14 cellular contexts compared by ENCODE assay signal in genomic region chr4:85595796-85596559, GRCh38.
"Had no signal": no experiment of that assay in that cellular context is flagged by ENCODE, and none has a peak within 500 bp of the region (broad histone marks: within the 10 kb centered on the region; RNA-seq: fewer than 3 reads in every experiment).

No MANE protein-coding gene starts in this region.

- H3K27me3 ChIP-seq: brain microvascular endothelial cell, right lobe of liver, suprapubic skin, upper lobe of right lung had no signal

- H3K4me3 ChIP-seq: right lobe of liver, suprapubic skin, upper lobe of right lung had no signal

- H3K27ac ChIP-seq: brain microvascular endothelial cell, epithelial cell of prostate, right lobe of liver, suprapubic skin, upper lobe of right lung had no signal

- ATAC-seq: effector memory CD8-positive, alpha-beta T cell; naive thymus-derived CD8-positive, alpha-beta T cell; right lobe of liver; stimulated activated naive CD8-positive, alpha-beta T cell treated with anti-CD3 and anti-CD28 coated beads, Interleukin-15, Interleukin-2, amounts not matched to agents 100 U/mL and 50 U/mL, for 24 hours; T-helper 17 cell; upper lobe of right lung had no signal

- H3K4me1 ChIP-seq: right lobe of liver, suprapubic skin, upper lobe of right lung had no signal

- H3K9me3 ChIP-seq: right lobe of liver, suprapubic skin, upper lobe of right lung had no signal

- DNase-seq: activated B cell treated with CpG ODN at 0.5 μM for 24 hours; activated CD4-positive, alpha-beta T cell treated with anti-CD3 and anti-CD28 coated beads, Interleukin-2, amount 10 ng/mL, durations not matched to agents 24 days and 14 days; activated naive CD4-positive, alpha-beta T cell treated with Interleukin-2 at 50 U/mL for 16 hours; brain microvascular endothelial cell; cerebellar nuclear complex; effector memory CD8-positive, alpha-beta T cell; naive thymus-derived CD8-positive, alpha-beta T cell; right lobe of liver; stimulated activated CD4-positive, alpha-beta T cell treated with anti-CD3 and anti-CD28 coated beads, Interleukin-12 subunit alpha, Interleukin-12 subunit beta, amount 100 ng/mL, for 4 hours; stimulated activated naive CD8-positive, alpha-beta T cell treated with anti-CD3 and anti-CD28 coated beads, Interleukin-15, Interleukin-2, amounts not matched to agents 100 U/mL and 50 U/mL, for 24 hours; T-helper 17 cell; upper lobe of right lung had no signal

- H3K36me3 ChIP-seq: brain microvascular endothelial cell, right lobe of liver, suprapubic skin, upper lobe of right lung had no signal
